In genomic region chrX:38273453-38273852, GRCh38 we compare ENCODE assay signal across 23 cellular contexts. TPM values are rescaled to one million over a fixed set of nuclear protein-coding genes. Genes with fewer than 3 reads are reported as not detected.
A peak's percentile ranks its signal among the peaks of the same experiment; 100 is the strongest.
DNase-seq lines count a peak whose midpoint lies in the region; ATAC-seq and TF ChIP-seq lines count a peak whose summit lies in the region.
"Had no signal": no experiment of that assay in that cellular context is flagged by ENCODE, and none has a peak within 500 bp of the region (broad histone marks: within the 10 kb centered on the region; RNA-seq: fewer than 3 reads in every experiment).

No MANE protein-coding gene starts in this region.

- H3K9me3 ChIP-seq in suprapubic skin (no peaks in the 10 kb centered on the region), BE2C (no peaks in the 10 kb centered on the region)
- H3K9me3 ChIP-seq: HAP-1, prostate gland had no signal

- whole genome bisulfite sequencing in suprapubic skin: 87% methylated on average over 1 of the region's 1 CpG

- TF ChIP-seq CTCF in suprapubic skin (IDR thresholded peaks at IDR 0.05) (no peak), BE2C (IDR thresholded peaks at IDR 0.05; ENCODE audit: low read depth, low read length) (no peak)

- H3K4me1 ChIP-seq in suprapubic skin: no peaks in the 10 kb centered on the region
- H3K4me1 ChIP-seq in BE2C: no peaks in the 10 kb centered on the region
- H3K4me1 ChIP-seq: HAP-1, prostate gland had no signal

- H3K27me3 ChIP-seq in suprapubic skin (no peaks in the 10 kb centered on the region), BE2C (no peaks in the 10 kb centered on the region)

- TF ChIP-seq POLR2A in suprapubic skin (IDR thresholded peaks at IDR 0.05): no peak

- no peak for DNase-seq in suprapubic skin (ENCODE audit: low spot score in 2 of 2)
- no peak for DNase-seq in activated naive CD4-positive, alpha-beta T cell treated with anti-CD3 and anti-CD28 coated beads, Interleukin-2, amount 50 U/mL, for 72 hours (ENCODE audit: low spot score in 2 of 2)
- no peak for DNase-seq in NCI-H1930 (lab: John Stamatoyannopoulos, UW)
- no peak for DNase-seq in BE2C
- DNase-seq: activated CD4-positive, CD25-positive, alpha-beta regulatory T cell; activated CD8-positive, alpha-beta T cell treated with anti-CD3 and anti-CD28 coated beads for 36 hours; activated naive CD4-positive, alpha-beta T cell; amygdala; NCI-H146; NCI-H2171; NCI-H526; stimulated activated CD4-positive, alpha-beta T cell treated with anti-CD3 and anti-CD28 coated beads, Interleukin-1b, Interleukin-23, amount 100 ng/mL, for 48 hours; T1000 had no signal

- no peak overlapping the region for H3K27ac Mint-ChIP-seq in activated naive CD4-positive, alpha-beta T cell treated with anti-CD3 and anti-CD28 coated beads, Interleukin-2, amount 50 U/mL, for 72 hours
- H3K27ac Mint-ChIP-seq: activated CD8-positive, alpha-beta T cell treated with anti-CD3 and anti-CD28 coated beads for 36 hours; stimulated activated memory B cell treated with anti-CD40 and anti-IgM and Interleukin-4, amounts not matched to agents 10 μg/mL and 1 μg/mL and 100 μg/mL, for 72 hours had no signal

- no peaks in the 10 kb centered on the region for H3K36me3 Mint-ChIP-seq in activated naive CD4-positive, alpha-beta T cell treated with anti-CD3 and anti-CD28 coated beads, Interleukin-2, amount 50 U/mL, for 72 hours

- H3K9me3 Mint-ChIP-seq in activated naive CD4-positive, alpha-beta T cell treated with anti-CD3 and anti-CD28 coated beads, Interleukin-2, amount 50 U/mL, for 72 hours: no peaks in the 10 kb centered on the region
- H3K9me3 Mint-ChIP-seq: activated CD8-positive, alpha-beta T cell treated with anti-CD3 and anti-CD28 coated beads for 36 hours; stimulated activated memory B cell treated with anti-CD40 and anti-IgM and Interleukin-4, amounts not matched to agents 10 μg/mL and 1 μg/mL and 100 μg/mL, for 72 hours had no signal

- H3K4me3 ChIP-seq in suprapubic skin (no peak overlapping the region), BE2C (ENCODE audit: low read depth, low read length) (no peak overlapping the region)
- H3K4me3 ChIP-seq: HAP-1, prostate gland had no signal

- ATAC-seq in GM18511 (IDR thresholded peaks at IDR 0.05; ENCODE audit: unreplicated experiment) (peak; percentile 52), GM19463 (IDR thresholded peaks at IDR 0.05; ENCODE audit: unreplicated experiment) (peak; percentile 42), HG02884 (IDR thresholded peaks at IDR 0.05; ENCODE audit: unreplicated experiment) (peak; percentile 41), HG03460 (IDR thresholded peaks at IDR 0.05; ENCODE audit: unreplicated experiment) (peak; percentile 58)
- no peak for ATAC-seq in activated naive CD4-positive, alpha-beta T cell treated with anti-CD3 and anti-CD28 coated beads, Interleukin-2, amount 50 U/mL, for 72 hours
- ATAC-seq: activated CD8-positive, alpha-beta T cell treated with anti-CD3 and anti-CD28 coated beads for 36 hours; stimulated activated memory B cell treated with anti-CD40 and anti-IgM and Interleukin-4, amounts not matched to agents 10 μg/mL and 1 μg/mL and 100 μg/mL, for 72 hours had no signal

- no peak for TF ChIP-seq EP300 in suprapubic skin (IDR thresholded peaks at IDR 0.05)

- no peaks in the 10 kb centered on the region for H3K36me3 ChIP-seq in suprapubic skin
- H3K36me3 ChIP-seq in BE2C: no peaks in the 10 kb centered on the region
- H3K36me3 ChIP-seq: HAP-1, prostate gland had no signal

- no peak overlapping the region for H3K27ac ChIP-seq in suprapubic skin
- H3K27ac ChIP-seq: epithelial cell of prostate had no signal

RNA-seq across cellular contexts. Expression of gene SRPX, which starts 52.8 kb away (rescaled TPM):
- total RNA-seq in suprapubic skin: 10 to 100 TPM; 18.4 to 46.5 (median 36.4) TPM
- not detected for total RNA-seq in activated naive CD4-positive, alpha-beta T cell treated with anti-CD3 and anti-CD28 coated beads, Interleukin-2, amount 50 U/mL, for 72 hours
- polyA plus RNA-seq in BE2C (2012; ENCODE audit: insufficient read depth, insufficient read length, low read depth): not detected
- total RNA-seq: activated CD8-positive, alpha-beta T cell treated with anti-CD3 and anti-CD28 coated beads for 36 hours; G401 had no signal
- polyA plus RNA-seq: CD14-positive monocyte had no signal

RNA-seq across cellular contexts. Expression of gene RPGR, which starts 53.9 kb away (rescaled TPM):
- 10 to 100 TPM; 12.6 to 43.0 (median 25.2) TPM for total RNA-seq in suprapubic skin
- total RNA-seq in activated naive CD4-positive, alpha-beta T cell treated with anti-CD3 and anti-CD28 coated beads, Interleukin-2, amount 50 U/mL, for 72 hours: 1 to 10 TPM; 6.3 to 8.0 TPM
- polyA plus RNA-seq in BE2C (2012; ENCODE audit: insufficient read depth, insufficient read length, low read depth): 2.7 TPM

Comparison
In these comparisons a context has a peak if more than half of its experiments do, and no peak if none do; other contexts are left out.
1. ATAC-seq: peak in GM18511 (single experiment), GM19463 (single experiment), HG02884 (single experiment) and HG03460 (single experiment); none in activated naive CD4-positive, alpha-beta T cell treated with anti-CD3 and anti-CD28 coated beads, Interleukin-2, amount 50 U/mL, for 72 hours (0 of 2).
2. RNA of gene SRPX, which starts 52.8 kb away (total RNA-seq): 18.4 to 46.5 TPM in suprapubic skin; not detected in activated naive CD4-positive, alpha-beta T cell treated with anti-CD3 and anti-CD28 coated beads, Interleukin-2, amount 50 U/mL, for 72 hours; every median in the first group is over 10 times any median in the second.